Comparison of ENCODE assay signal across 14 cellular contexts in genomic region chr1:187691439-187691838, GRCh38.
DNase-seq lines count a peak whose midpoint lies in the region; ATAC-seq and TF ChIP-seq lines count a peak whose summit lies in the region.
"Had no signal": no experiment of that assay in that cellular context is flagged by ENCODE, and none has a peak within 500 bp of the region (broad histone marks: within the 10 kb centered on the region; RNA-seq: fewer than 3 reads in every experiment).

No MANE protein-coding gene starts in this region.

- H3K4me1 Mint-ChIP-seq in activated T-cell treated with anti-CD3 and anti-CD28 coated beads, Interleukin-2, amount 50 U/mL, for 72 hours (ENCODE audit: low read depth), result no peaks in the 10 kb centered on the region
- no peaks in the 10 kb centered on the region for H3K4me1 Mint-ChIP-seq in activated T-cell treated with anti-CD3 and anti-CD28 coated beads, Interleukin-2, amount 50 U/mL, for 24 hours (ENCODE audit: low read depth)

- peaks cover 0 to 1% of the 10 kb centered on the region in 2 donors for H3K36me3 Mint-ChIP-seq in activated T-cell treated with anti-CD3 and anti-CD28 coated beads, Interleukin-2, amount 50 U/mL, for 72 hours (ENCODE audit: insufficient read depth in 2 of 2)
- H3K36me3 Mint-ChIP-seq in activated T-cell treated with anti-CD3 and anti-CD28 coated beads, Interleukin-2, amount 50 U/mL, for 24 hours (ENCODE audit: low read depth), result no peaks in the 10 kb centered on the region

- no peak overlapping the region for H3K4me3 Mint-ChIP-seq in activated T-cell treated with anti-CD3 and anti-CD28 coated beads, Interleukin-2, amount 50 U/mL, for 72 hours
- H3K4me3 Mint-ChIP-seq in activated T-cell treated with anti-CD3 and anti-CD28 coated beads, Interleukin-2, amount 50 U/mL, for 24 hours, result no peak overlapping the region

- ATAC-seq in activated T-cell treated with anti-CD3 and anti-CD28 coated beads, Interleukin-2, amount 50 U/mL, for 72 hours (replicated peaks in 1 of 2), result peak; percentile 76 to 85
- ATAC-seq in GM21529 (IDR thresholded peaks at IDR 0.05; ENCODE audit: unreplicated experiment) (no peak), GM21528 (IDR thresholded peaks at IDR 0.05; ENCODE audit: low FRiP score, unreplicated experiment) (no peak)
- ATAC-seq: heart right ventricle, psoas muscle had no signal

- H3K9me3 Mint-ChIP-seq in activated T-cell treated with anti-CD3 and anti-CD28 coated beads, Interleukin-2, amount 50 U/mL, for 72 hours, result peaks cover 4 to 10% of the 10 kb centered on the region in 2 donors
- peaks cover 4% of the 10 kb centered on the region for H3K9me3 Mint-ChIP-seq in activated T-cell treated with anti-CD3 and anti-CD28 coated beads, Interleukin-2, amount 50 U/mL, for 24 hours

- DNase-seq in activated T-cell treated with anti-CD3 and anti-CD28 coated beads, Interleukin-2, amount 50 U/mL, for 72 hours, result no peak
- DNase-seq in activated T-cell treated with anti-CD3 and anti-CD28 coated beads, Interleukin-2, amount 50 U/mL, for 24 hours, result no peak
- DNase-seq in SIG-M5 treated with dmso at 0.1 percent for 504 hours (lab: John Stamatoyannopoulos, UW; ENCODE audit: unreplicated experiment) (peak; percentile 29), fibroblast of pulmonary artery (ENCODE audit: low read depth) (peak; percentile 83), ureter (ENCODE audit: low spot score) (no peak), cerebellum (ENCODE audit: low spot score) (no peak)
- DNase-seq: activated T-cell treated with anti-CD3 and anti-CD28 coated beads for 4 hours, caudate nucleus, heart right ventricle, NCI-H1417, psoas muscle, tibial artery had no signal

- H3K27me3 Mint-ChIP-seq in activated T-cell treated with anti-CD3 and anti-CD28 coated beads, Interleukin-2, amount 50 U/mL, for 72 hours (ENCODE audit: low read depth), result no peaks in the 10 kb centered on the region
- H3K27me3 Mint-ChIP-seq in activated T-cell treated with anti-CD3 and anti-CD28 coated beads, Interleukin-2, amount 50 U/mL, for 24 hours, result no peaks in the 10 kb centered on the region

- no peak overlapping the region for H3K4me3 ChIP-seq in fibroblast of pulmonary artery (replicated peaks; ENCODE audit: low read depth, low read length)
- H3K4me3 ChIP-seq: heart right ventricle, psoas muscle, tibial artery had no signal

- no peak overlapping the region for H3K27ac Mint-ChIP-seq in activated T-cell treated with anti-CD3 and anti-CD28 coated beads, Interleukin-2, amount 50 U/mL, for 72 hours
- no peak overlapping the region for H3K27ac Mint-ChIP-seq in activated T-cell treated with anti-CD3 and anti-CD28 coated beads, Interleukin-2, amount 50 U/mL, for 24 hours

- no peak for TF ChIP-seq CTCF in fibroblast of pulmonary artery (IDR thresholded peaks at IDR 0.05; ENCODE audit: low read length, missing control alignments)

Comparison
In these comparisons a context has a peak if more than half of its experiments do, and no peak if none do; other contexts are left out.
1. ATAC-seq: peak in activated T-cell treated with anti-CD3 and anti-CD28 coated beads, Interleukin-2, amount 50 U/mL, for 72 hours (2 of 2); none in GM21529 (single experiment) and GM21528 (single experiment).
2. DNase-seq: peak in SIG-M5 treated with dmso at 0.1 percent for 504 hours (single experiment) and fibroblast of pulmonary artery (single experiment); none in activated T-cell treated with anti-CD3 and anti-CD28 coated beads, Interleukin-2, amount 50 U/mL, for 72 hours (0 of 2), activated T-cell treated with anti-CD3 and anti-CD28 coated beads, Interleukin-2, amount 50 U/mL, for 24 hours (single experiment), ureter (single experiment) and cerebellum (single experiment).